9 cellular contexts compared by ENCODE assay signal in the genomic region with DNA sequence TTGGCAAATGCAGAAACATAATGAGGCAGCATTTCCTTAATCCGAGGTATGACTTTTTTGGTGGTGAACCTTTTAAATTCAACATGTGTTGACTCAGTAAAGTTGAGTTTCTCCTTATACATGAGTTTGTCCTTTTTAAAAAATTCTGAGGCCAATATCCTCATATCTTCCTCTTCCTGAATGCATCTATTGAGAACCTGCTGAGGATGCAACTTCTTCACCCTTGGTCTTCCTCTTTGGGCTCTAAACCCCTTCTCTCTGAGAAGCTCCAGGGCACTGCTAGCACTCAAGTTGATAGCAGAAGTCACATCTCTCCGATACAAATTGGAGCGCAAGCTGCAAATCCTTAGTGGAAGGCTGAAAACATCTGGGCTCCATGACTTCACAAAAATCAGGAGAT. TPM values are rescaled to one million over a fixed set of nuclear protein-coding genes. Genes with fewer than 3 reads are reported as not detected.
"Had no signal": no experiment of that assay in that cellular context is flagged by ENCODE, and none has a peak within 500 bp of the region (broad histone marks: within the 10 kb centered on the region; RNA-seq: fewer than 3 reads in every experiment).

No MANE protein-coding gene starts in this region.

- FAIRE-seq: H1, H54, HTR-8/SVneo had no signal

- H3K4me3 Mint-ChIP-seq: H9 had no signal

- H3K27ac Mint-ChIP-seq: H9 had no signal

- H3K4me1 Mint-ChIP-seq: H9 had no signal

- H2AFZ ChIP-seq: GM23248 had no signal

- DNase-seq: GM23248, H9, HCEC 1CT, IMR-90, KBM-7 had no signal

- H3K4me3 ChIP-seq: GM23248 had no signal

- H3K9me3 Mint-ChIP-seq: H9 had no signal

- H3K27ac ChIP-seq: GM23248 had no signal

RNA-seq across cellular contexts. Expression of gene SLFN14, which starts 3.3 kb away (rescaled TPM):
- total RNA-seq: GM23248, H1, H9, HT-29, IMR-90 had no signal
- polyA plus RNA-seq: GM23248, IMR-90 had no signal

RNA-seq across cellular contexts. Expression of gene SLFN12L, which starts 19.9 kb away (rescaled TPM):
- total RNA-seq: H1, H9, HT-29 had no signal
- polyA plus RNA-seq: GM23248, H1, IMR-90 had no signal
